Comparison of ENCODE assay signal across 9 cellular contexts in genomic region chr1:156493154-156493631, GRCh38. TPM values are rescaled to one million over a fixed set of nuclear protein-coding genes. Genes with fewer than 3 reads are reported as not detected.
DNase-seq lines count a peak whose midpoint lies in the region; ATAC-seq and TF ChIP-seq lines count a peak whose summit lies in the region.
"Had no signal": no experiment of that assay in that cellular context is flagged by ENCODE, and none has a peak within 500 bp of the region (broad histone marks: within the 10 kb centered on the region; RNA-seq: fewer than 3 reads in every experiment).

No MANE protein-coding gene starts in this region.

- H3K27me3 ChIP-seq in cardiac muscle cell (no peaks in the 10 kb centered on the region), adrenal gland (no peaks in the 10 kb centered on the region), aorta (ENCODE audit: control insufficient read depth in 1 of 2, insufficient read depth in 2 of 2, low read length in 1 of 2) (no peaks in the 10 kb centered on the region)

- H3K27ac ChIP-seq in cardiac muscle cell (peak overlapping the region; percentile 96), adrenal gland (peak overlapping the region; percentile 53 to 100 (median 77)), aorta (ENCODE audit: low read depth in 1 of 2, low read length in 2 of 2) (peak overlapping the region; percentile 6 to 43)
- H3K27ac ChIP-seq: VCaP had no signal

- peak in 1 of 2 donors; percentile 45 for TF ChIP-seq POLR2A in adrenal gland (IDR thresholded peaks at IDR 0.05)

- H3K4me1 ChIP-seq in cardiac muscle cell (ENCODE audit: low read depth) (peaks cover 93% of the 10 kb centered on the region), adrenal gland (replicated peaks in 1 of 2) (peaks cover 97 to 100% of the 10 kb centered on the region in 2 donors), mucosa of descending colon (ENCODE audit: low read depth) (peaks cover 91% of the 10 kb centered on the region), aorta (ENCODE audit: control insufficient read depth in 1 of 2, insufficient read depth in 2 of 2, low read length in 2 of 2) (peaks cover 7 to 18% of the 10 kb centered on the region in 2 donors)

- ATAC-seq in mucosa of descending colon (no peak), aorta (ENCODE audit: low FRiP score) (no peak), GM18870 (IDR thresholded peaks at IDR 0.05; ENCODE audit: unreplicated experiment) (no peak)

- intact Hi-C loops in cardiac septum (cut with DNase I) (no loop called here), adrenal gland (cut with DNase I) (no loop called here), mucosa of descending colon (cut with DNase I, micrococcal nuclease) (no loop called here), aorta (cut with DNase I) (loop anchor here in 1 of 2 donors (2.0 kb wide), 1 partner anchor 18 kb away; no protein-coding TSS in a partner anchor)

- H3K4me3 ChIP-seq in cardiac muscle cell (no peak overlapping the region), adrenal gland (peak overlapping the region in 1 of 4 donors; percentile 39), mucosa of descending colon (no peak overlapping the region), aorta (ENCODE audit: low read length in 2 of 2) (no peak overlapping the region)

- TF ChIP-seq CTCF in cardiac muscle cell (IDR thresholded peaks at IDR 0.05; ENCODE audit: low read depth, low read length) = no peak
- TF ChIP-seq CTCF in adrenal gland (IDR thresholded peaks at IDR 0.05) = no peak
- no peak for TF ChIP-seq CTCF in mucosa of descending colon (IDR thresholded peaks at IDR 0.05)

- no peaks in the 10 kb centered on the region for H3K9me3 ChIP-seq in cardiac muscle cell (ENCODE audit: low read depth)
- H3K9me3 ChIP-seq in adrenal gland (replicated peaks in 1 of 3) = no peaks in the 10 kb centered on the region
- no peaks in the 10 kb centered on the region for H3K9me3 ChIP-seq in mucosa of descending colon
- no peaks in the 10 kb centered on the region for H3K9me3 ChIP-seq in aorta (ENCODE audit: control insufficient read depth, low read length)

- H3K36me3 ChIP-seq in cardiac muscle cell = no peaks in the 10 kb centered on the region
- H3K36me3 ChIP-seq in adrenal gland (replicated peaks in 1 of 2) = no peaks in the 10 kb centered on the region
- no peaks in the 10 kb centered on the region for H3K36me3 ChIP-seq in mucosa of descending colon (ENCODE audit: low read depth)
- H3K36me3 ChIP-seq in aorta (ENCODE audit: control insufficient read depth in 1 of 2, insufficient read depth in 2 of 2, low read length in 1 of 2) = no peaks in the 10 kb centered on the region

- WGBS in adrenal gland, 4 donors = 13 to 27% (median 16%) methylated on average over 10 to 11 of the region's 11 CpGs
- WGBS in aorta, 2 donors = 3 to 6% methylated on average over 11 of the region's 11 CpGs

- DNase-seq in cardiac muscle cell (ENCODE audit: low read depth in 1 of 2, low spot score in 1 of 2) (peak in 1 of 2 donors; percentile 25), cardiac septum (ENCODE audit: low spot score) (no peak), adrenal gland (peak in 5 of 7 donors; percentile 41 to 68 (median 56)), mucosa of descending colon (peak in 2 of 3 donors; percentile 31 to 59), aorta (peak in 1 of 2 donors; percentile 46), globus pallidus (ENCODE audit: low spot score) (no peak), NCI-H1694 (lab: John Stamatoyannopoulos, UW) (no peak)

RNA-seq across cellular contexts. Expression of gene MEF2D, which starts 7.4 kb away (rescaled TPM):
- 35.9 and 64.6 TPM in 2 replicates for total RNA-seq in cardiac muscle cell
- polyA plus RNA-seq in cardiac muscle cell = 35.1 and 52.1 TPM in 2 replicates
- 93.1 TPM for total RNA-seq in cardiac septum
- 10 to 100 TPM; 28.1 to 89.9 (median 74.6) TPM for total RNA-seq in adrenal gland
- 10 to 100 TPM; 29.1 to 37.4 (median 35.3) TPM for polyA plus RNA-seq in adrenal gland
- total RNA-seq in mucosa of descending colon = 100 to 1,000 TPM in 1 of 3 donors, 10 to 100 TPM in 2; 56.8 to 103 (median 61.9) TPM
- total RNA-seq in aorta = 10 to 100 TPM; 82.1 to 95.8 TPM
- polyA plus RNA-seq in aorta = 10 to 100 TPM in 1 of 2 donors, 1 to 10 TPM in 1; 8.1 to 27.4 TPM

Comparison
In these comparisons a context has a peak if more than half of its experiments do, and no peak if none do; other contexts are left out.
1. DNase-seq: peak in adrenal gland (5 of 7) and mucosa of descending colon (2 of 3); none in cardiac septum (single experiment), globus pallidus (single experiment) and NCI-H1694 (single experiment).
2. H3K27ac ChIP-seq: peak in every context shown above with its lines; median percentile 96 in cardiac muscle cell; 77 in adrenal gland; 24 in aorta.